Comparison of ENCODE assay signal across 9 cellular contexts in the genomic region with DNA sequence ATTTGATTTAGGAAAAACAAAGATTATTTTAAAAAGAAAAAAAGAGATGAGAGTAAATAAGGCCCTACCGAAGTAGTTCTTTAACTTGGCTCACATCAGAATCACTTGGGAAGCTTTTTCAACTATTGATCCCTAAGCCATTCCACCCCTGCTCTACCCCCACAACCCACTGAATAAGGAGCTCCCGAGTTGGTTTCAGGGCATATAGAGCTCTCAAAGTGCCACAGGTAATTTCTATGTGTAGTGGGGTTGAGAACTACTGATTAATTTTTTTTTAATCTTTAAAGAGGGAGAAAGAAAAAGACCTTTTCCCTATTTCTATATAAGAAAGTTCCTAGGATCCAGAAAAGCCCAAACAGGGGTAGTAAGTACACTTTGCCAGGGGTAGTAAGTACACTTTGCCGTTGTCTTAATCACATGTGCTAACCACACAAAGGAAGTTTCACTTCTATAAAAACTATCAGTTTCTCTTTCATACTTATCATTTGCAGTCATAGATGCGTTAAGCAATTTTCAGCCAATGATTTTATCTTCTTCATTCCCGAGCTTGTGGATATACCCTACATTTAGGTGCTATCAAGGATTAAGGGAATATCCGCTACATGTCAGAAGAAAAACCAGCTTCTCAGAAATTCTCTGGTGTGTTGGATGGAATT.
DNase-seq lines count a peak whose midpoint lies in the region; ATAC-seq and TF ChIP-seq lines count a peak whose summit lies in the region.
"Had no signal": no experiment of that assay in that cellular context is flagged by ENCODE, and none has a peak within 500 bp of the region (broad histone marks: within the 10 kb centered on the region; RNA-seq: fewer than 3 reads in every experiment).

No MANE protein-coding gene starts in this region.

- ATAC-seq in HG03342 (IDR thresholded peaks at IDR 0.05; ENCODE audit: unreplicated experiment), result peak; percentile 97

- no peaks in the 10 kb centered on the region for H3K36me3 ChIP-seq in tibial artery
- H3K36me3 ChIP-seq: heart left ventricle had no signal

- peak; percentile 29 for DNase-seq in GM10266 (ENCODE audit: extremely low spot score)
- DNase-seq in GM20000 (ENCODE audit: low spot score), result peak; percentile 48
- DNase-seq in amniotic epithelial cell (ENCODE audit: low read depth), result peak; percentile 24
- no peak for DNase-seq in stimulated activated naive CD4-positive, alpha-beta T cell treated with Interleukin-2 at 50 U/mL for 16 hours (lab: John Stamatoyannopoulos, UW)
- DNase-seq in KG1 (lab: John Stamatoyannopoulos, UW), result no peak
- no peak for DNase-seq in tibial artery
- no peak for DNase-seq in AG20443 (ENCODE audit: low spot score)
- DNase-seq: heart left ventricle had no signal

- no peaks in the 10 kb centered on the region for H3K9me3 ChIP-seq in tibial artery
- H3K9me3 ChIP-seq: heart left ventricle had no signal

- H3K27ac ChIP-seq in tibial artery, result no peak overlapping the region

- H3K4me1 ChIP-seq in tibial artery, result no peaks in the 10 kb centered on the region

- no peak overlapping the region for H3K4me3 ChIP-seq in tibial artery
- H3K4me3 ChIP-seq: heart left ventricle had no signal

- no peaks in the 10 kb centered on the region for H3K27me3 ChIP-seq in tibial artery
- H3K27me3 ChIP-seq: heart left ventricle had no signal

- TF ChIP-seq CTCF in GM10266 (IDR thresholded peaks at IDR 0.05; ENCODE audit: control insufficient read depth, insufficient read depth, low read depth, missing control alignments) (no peak), GM20000 (IDR thresholded peaks at IDR 0.05; ENCODE audit: extremely low read depth, missing control alignments) (no peak), tibial artery (IDR thresholded peaks at IDR 0.05) (no peak)

- intact Hi-C loops in tibial artery (cut with DNase I; ENCODE audit: low total_unique reads), result no loop called here

Comparison
In these comparisons a context has a peak if more than half of its experiments do, and no peak if none do; other contexts are left out.
1. DNase-seq: peak in GM10266 (single experiment), GM20000 (single experiment) and amniotic epithelial cell (single experiment); none in stimulated activated naive CD4-positive, alpha-beta T cell treated with Interleukin-2 at 50 U/mL for 16 hours (single experiment), KG1 (single experiment), tibial artery (0 of 2) and AG20443 (single experiment).